Comparison of ENCODE assay signal across 7 cellular contexts in the genomic region with DNA sequence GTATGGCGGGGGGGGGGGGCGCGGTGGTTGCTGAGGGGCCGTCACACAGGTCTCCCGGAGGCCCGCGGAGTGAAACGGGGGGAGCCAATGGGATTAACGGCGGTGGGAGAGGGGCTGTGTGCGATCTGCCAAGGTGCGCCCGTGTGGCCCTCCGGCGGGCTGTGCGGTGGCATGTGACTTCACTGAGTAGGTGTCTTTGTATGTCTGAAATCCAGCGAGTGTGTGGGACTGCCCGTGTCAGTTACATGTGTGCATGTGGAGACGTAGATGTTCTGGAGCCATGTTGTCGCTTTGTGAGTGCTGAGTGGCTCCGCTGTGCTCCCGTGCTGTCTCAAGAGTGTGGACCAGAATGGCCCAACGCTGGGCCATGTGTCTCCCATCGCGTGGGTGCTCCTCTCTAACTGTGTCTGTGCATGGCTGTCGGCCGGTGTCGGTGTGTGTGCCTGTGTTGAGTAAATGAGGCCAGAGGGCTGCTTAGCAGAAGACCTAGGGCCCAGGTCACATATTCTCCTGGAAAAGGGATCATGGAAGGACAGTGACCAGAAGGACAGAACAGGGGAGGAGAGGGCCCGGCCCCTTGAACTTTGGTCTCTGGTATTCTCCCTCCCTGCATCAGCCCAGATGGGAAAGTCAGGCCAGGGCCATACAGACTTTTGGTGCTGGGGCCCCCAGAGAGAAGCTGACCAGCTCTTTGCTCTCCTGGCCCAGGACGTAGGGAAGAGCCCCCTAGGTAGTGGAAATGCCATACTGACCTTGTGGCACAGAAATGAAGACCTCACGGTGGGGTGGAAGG. TPM values are rescaled to one million over a fixed set of nuclear protein-coding genes. Genes with fewer than 3 reads are reported as not detected.
DNase-seq lines count a peak whose midpoint lies in the region; ATAC-seq, FAIRE-seq and TF ChIP-seq lines count a peak whose summit lies in the region.

No MANE protein-coding gene starts in this region.

- FAIRE-seq in pancreas (lab: Jason Lieb, UNC) = no peak

- intact Hi-C loops in pancreas (cut with DNase I) = no loop called here

- peak; percentile 2; the same call in 1 of the 3 replicates for ATAC-seq in SK-N-SH treated with all-trans-retinoic acid at 6 μM for 48 hours
- ATAC-seq in pancreas = peak in 1 of 4 donors; percentile 1
- no peak for ATAC-seq in GM18498 (IDR thresholded peaks at IDR 0.05; ENCODE audit: unreplicated experiment)

- in situ Hi-C loops in HAP-1 (cut with MboI; ENCODE audit: low sequenced_read_pairs) = no loop called here

- no peaks in the 10 kb centered on the region for H3K9me3 ChIP-seq in HAP-1
- no peaks in the 10 kb centered on the region for H3K9me3 ChIP-seq in pancreas

- WGBS in pancreas, 2 donors = 25 to 52% methylated on average over 17 to 31 of the region's 31 CpGs

- H3K27ac ChIP-seq in pancreas = no peak overlapping the region

- peak; percentile 36 to 49 for DNase-seq in HAP-1 (ENCODE audit: low spot score in 2 of 2)
- DNase-seq in fibroblast of mammary gland (ENCODE audit: low read depth) = no peak
- no peak for DNase-seq in pancreas
- DNase-seq in KG1 (lab: John Stamatoyannopoulos, UW) = no peak
- DNase-seq in NCI-H2029 (lab: John Stamatoyannopoulos, UW) = no peak

- TF ChIP-seq CTCF in fibroblast of mammary gland (conservative IDR thresholded peaks at IDR 0.05; ENCODE audit: control insufficient read depth, insufficient read depth, low read depth, low read length) (no peak), pancreas (IDR thresholded peaks at IDR 0.05) (no peak)

- H3K36me3 ChIP-seq in HAP-1 (replicated peaks) (peaks cover 25% of the 10 kb centered on the region), pancreas (no peaks in the 10 kb centered on the region)

- H3K27me3 ChIP-seq in HAP-1 (ENCODE audit: low read depth) (no peaks in the 10 kb centered on the region), pancreas (no peaks in the 10 kb centered on the region)

- H3K4me1 ChIP-seq in HAP-1 (peaks cover 39% of the 10 kb centered on the region), pancreas (peaks cover 5 to 29% (median 16%) of the 10 kb centered on the region in 3 donors)

- H3K4me3 ChIP-seq in HAP-1 (peak overlapping the region; percentile 82), fibroblast of mammary gland (ENCODE audit: control insufficient read depth, low read depth, low read length) (peak overlapping the region; percentile 92), pancreas (peak overlapping the region; percentile 47 to 83 (median 62))

TF ChIP-seq in SK-N-SH treated with all-trans-retinoic acid at 6 μM for 48 hours, 23 proteins besides CTCF, POLR2A, EP300 and RAD21:
- TF ChIP-seq ARNTL (CRISPR knock-in tag; IDR thresholded peaks at IDR 0.05; ENCODE audit: borderline replicate concordance, low read depth) (no peak), ESRRG (CRISPR knock-in tag; IDR thresholded peaks at IDR 0.05) (no peak)
TF ChIP-seq in SK-N-SH treated with all-trans-retinoic acid at 6 μM for 48 hours: peak in this region for 0.

RNA-seq across cellular contexts. Expression of gene PTMS, which starts 1.6 kb away (rescaled TPM):
- total RNA-seq in pancreas = 100 to 1,000 TPM in 1 of 6 donors, 10 to 100 TPM in 5; 41.0 to 117 (median 58.3) TPM
- polyA plus RNA-seq in pancreas = 100 to 1,000 TPM; 128 to 276 TPM

RNA-seq across cellular contexts. Expression of gene LAG3, which starts 4.5 kb away (rescaled TPM):
- under 1 TPM in 5 of 6 donors, not detected in 1; 0.15 to 0.32 (median 0.19) TPM for total RNA-seq in pancreas
- polyA plus RNA-seq in pancreas = under 1 TPM; 0.70 to 0.91 TPM

RNA-seq across cellular contexts. Expression of gene MLF2, which starts 14.8 kb away (rescaled TPM):
- total RNA-seq in pancreas = 10 to 100 TPM; 38.5 to 63.0 (median 54.0) TPM
- 100 to 1,000 TPM in 1 of 2 donors, 10 to 100 TPM in 1; 74.7 to 111 TPM for polyA plus RNA-seq in pancreas

RNA-seq across cellular contexts. Expression of gene CD4, which starts 21.5 kb away (rescaled TPM):
- 10 to 100 TPM in 1 of 6 donors, 1 to 10 TPM in 5; 1.2 to 19.9 (median 4.0) TPM for total RNA-seq in pancreas
- polyA plus RNA-seq in pancreas = 1 to 10 TPM; 1.2 to 2.0 TPM

RNA-seq across cellular contexts. Expression of gene COPS7A, which starts 43.9 kb away (rescaled TPM):
- total RNA-seq in pancreas = 10 to 100 TPM; 14.2 to 31.0 (median 23.8) TPM
- 10 to 100 TPM; 29.5 to 39.6 TPM for polyA plus RNA-seq in pancreas

Comparison
In these comparisons a context has a peak if more than half of its experiments do, and no peak if none do; other contexts are left out.
1. DNase-seq: peak in HAP-1 (2 of 2); none in fibroblast of mammary gland (single experiment), pancreas (0 of 6), KG1 (single experiment) and NCI-H2029 (single experiment).
2. Peak in every context shown above with its lines, with median percentiles within 50 percentile points of each other: H3K4me3 ChIP-seq.